8 cellular contexts compared by ENCODE assay signal in genomic region chr15:38072007-38072506, GRCh38.
DNase-seq lines count a peak whose midpoint lies in the region; ATAC-seq and TF ChIP-seq lines count a peak whose summit lies in the region.

No MANE protein-coding gene starts in this region.

- peak; percentile 17 for ATAC-seq in HG03135 (IDR thresholded peaks at IDR 0.05; ENCODE audit: unreplicated experiment)
- ATAC-seq in activated naive CD8-positive, alpha-beta T cell treated with anti-CD3 and anti-CD28 coated beads, Interleukin-2, amount 50 U/mL, for 24 hours: no peak

- H3K4me3 Mint-ChIP-seq in activated naive CD8-positive, alpha-beta T cell treated with anti-CD3 and anti-CD28 coated beads, Interleukin-2, amount 50 U/mL, for 24 hours: peak overlapping the region; percentile 66

- H3K27me3 Mint-ChIP-seq in activated naive CD8-positive, alpha-beta T cell treated with anti-CD3 and anti-CD28 coated beads, Interleukin-2, amount 50 U/mL, for 24 hours: peaks cover 59% of the 10 kb centered on the region

- H3K36me3 Mint-ChIP-seq in activated naive CD8-positive, alpha-beta T cell treated with anti-CD3 and anti-CD28 coated beads, Interleukin-2, amount 50 U/mL, for 24 hours (ENCODE audit: low read depth): peaks cover 2% of the 10 kb centered on the region

- 13 to 27% (median 23%) methylated on average over 11 of the region's 11 CpGs for WGBS in stomach, 5 donors

- H3K27me3 ChIP-seq in stomach: no peaks in the 10 kb centered on the region

- no peak for DNase-seq in activated naive CD8-positive, alpha-beta T cell treated with anti-CD3 and anti-CD28 coated beads, Interleukin-2, amount 50 U/mL, for 24 hours
- no peak for DNase-seq in stomach
- DNase-seq in AG08395 (ENCODE audit: low spot score): no peak
- no peak for DNase-seq in SK-N-DZ (ENCODE audit: low spot score)
- DNase-seq in globus pallidus (ENCODE audit: low spot score): no peak

- TF ChIP-seq EP300 in stomach (IDR thresholded peaks at IDR 0.05): no peak

- H3K4me3 ChIP-seq in GM12875 (ENCODE audit: low read depth, low read length) (peak overlapping the region; percentile 50), iPS-18c (ENCODE audit: insufficient read depth, low read depth, low read length) (peak overlapping the region; percentile 59; the same call in 1 of the 2 replicates), stomach (peak overlapping the region; percentile 49 to 55 (median 50))

- no peak for TF ChIP-seq POLR2A in stomach (IDR thresholded peaks at IDR 0.05)

- H3K9me3 Mint-ChIP-seq in activated naive CD8-positive, alpha-beta T cell treated with anti-CD3 and anti-CD28 coated beads, Interleukin-2, amount 50 U/mL, for 24 hours: no peaks in the 10 kb centered on the region

- TF ChIP-seq CTCF in GM12875 (IDR thresholded peaks at IDR 0.05; ENCODE audit: borderline replicate concordance, insufficient read depth, low read depth, low read length): no peak
- no peak for TF ChIP-seq CTCF in stomach (IDR thresholded peaks at IDR 0.05)

- H3K36me3 ChIP-seq in stomach: no peaks in the 10 kb centered on the region

- H3K27ac Mint-ChIP-seq in activated naive CD8-positive, alpha-beta T cell treated with anti-CD3 and anti-CD28 coated beads, Interleukin-2, amount 50 U/mL, for 24 hours: peak overlapping the region; percentile 68

- H3K4me1 ChIP-seq in stomach: peaks cover 27 to 53% (median 38%) of the 10 kb centered on the region in 4 donors

- H3K9me3 ChIP-seq in iPS-18c (ENCODE audit: control insufficient read depth, insufficient read depth, low read length) (no peaks in the 10 kb centered on the region), stomach (no peaks in the 10 kb centered on the region)

- intact Hi-C loops in stomach (cut with DNase I; ENCODE audit: low total_unique reads): no loop called here

- H3K27ac ChIP-seq in stomach: peak overlapping the region; percentile 81 to 93 (median 86)

- peaks cover 66% of the 10 kb centered on the region for H3K4me1 Mint-ChIP-seq in activated naive CD8-positive, alpha-beta T cell treated with anti-CD3 and anti-CD28 coated beads, Interleukin-2, amount 50 U/mL, for 24 hours
